Comparison of ENCODE assay signal across 8 cellular contexts in genomic region chr3:120349819-120350125, GRCh38. TPM values are rescaled to one million over a fixed set of nuclear protein-coding genes. Genes with fewer than 3 reads are reported as not detected.
DNase-seq lines count a peak whose midpoint lies in the region; ATAC-seq, FAIRE-seq and TF ChIP-seq lines count a peak whose summit lies in the region.

No MANE protein-coding gene starts in this region.

- no peak overlapping the region for H2AK5ac ChIP-seq in mesenchymal stem cell (ENCODE audit: low read length, severe bottlenecking)

- CTCF ChIA-PET in CD8-positive, alpha-beta T cell (lab: Charles Lee) = interaction anchor here (0.8 to 1.9 kb wide), 4 partner anchors 13 to 458 kb away, joined by 3 to 7 read pairs (median 3); no protein-coding TSS in a partner anchor

- H3K9ac ChIP-seq in HUES64 (ENCODE audit: low read depth, low read length) (peak overlapping the region; percentile 77), mesenchymal stem cell (ENCODE audit: low read length) (peak overlapping the region; percentile 97)

- peaks cover 28% of the 10 kb centered on the region for H3K36me3 Mint-ChIP-seq in CD8-positive, alpha-beta T cell

- intact Hi-C loops in CD8-positive, alpha-beta T cell (cut with DNase I, micrococcal nuclease) = loop anchor here (1.0 to 10.0 kb wide), 18 partner anchors 67 to 1485 kb away; partner anchors contain the start of genes COX17 (in 2 of the 2), GSK3B (in 2 of the 2), GTF2E1 (in 2 of the 2) and NDUFB4 (in 2 of the 2)

- no peak overlapping the region for H2BK15ac ChIP-seq in mesenchymal stem cell (ENCODE audit: low read depth, poor library complexity, severe bottlenecking)

- ATAC-seq in CD8-positive, alpha-beta T cell = no peak

- H3K4ac ChIP-seq in mesenchymal stem cell (ENCODE audit: low read depth in 1 of 2, low read length in 2 of 2) = peak overlapping the region in 1 of 2 experiments; percentile 41

- no peak for FAIRE-seq in bronchial epithelial cell (lab: Jason Lieb, UNC)

- whole genome bisulfite sequencing in HUES64 = 22% methylated on average over 7 of the region's 8 CpGs
- 4% methylated on average over 7 of the region's 8 CpGs for WGBS in mesenchymal stem cell
- 4% methylated on average over 8 of the region's 8 CpGs for WGBS in urinary bladder

- H3K4me3 Mint-ChIP-seq in CD8-positive, alpha-beta T cell = peak overlapping the region; percentile 89

- H2BK5ac ChIP-seq in mesenchymal stem cell (ENCODE audit: low read depth, low read length, poor library complexity, severe bottlenecking) = peak overlapping the region; percentile 3

- H3K36me3 ChIP-seq in CD8-positive, alpha-beta T cell (ENCODE audit: insufficient read depth, low read length) = no peaks in the 10 kb centered on the region
- no peaks in the 10 kb centered on the region for H3K36me3 ChIP-seq in HUES64 (ENCODE audit: insufficient read depth, low read length)
- no peaks in the 10 kb centered on the region for H3K36me3 ChIP-seq in bronchial epithelial cell (ENCODE audit: control insufficient read depth, insufficient read depth, low read length)
- peaks cover 0 to 11% of the 10 kb centered on the region in 2 experiments for H3K36me3 ChIP-seq in mesenchymal stem cell (ENCODE audit: control insufficient read depth in 1 of 2, insufficient read depth in 2 of 2, low read depth in 1 of 2, low read length in 2 of 2)
- H3K36me3 ChIP-seq in urinary bladder (ENCODE audit: insufficient read depth) = no peaks in the 10 kb centered on the region

- H3K27ac Mint-ChIP-seq in CD8-positive, alpha-beta T cell = peak overlapping the region; percentile 94

- H3K27ac ChIP-seq in CD8-positive, alpha-beta T cell (ENCODE audit: low read depth, low read length) = peak overlapping the region; percentile 71
- H3K27ac ChIP-seq in HUES64 (ENCODE audit: low read depth, low read length) (peak overlapping the region; percentile 68; the same call in 1 of the 2 replicates), mesenchymal stem cell (ENCODE audit: low read length, poor library complexity, severe bottlenecking) (peak overlapping the region; percentile 78), urinary bladder (ENCODE audit: low read depth) (peak overlapping the region; percentile 93)

- no peak overlapping the region for H2BK12ac ChIP-seq in mesenchymal stem cell (ENCODE audit: low read length in 2 of 2)

- H3K4me1 ChIP-seq in CD8-positive, alpha-beta T cell (ENCODE audit: insufficient read depth, low read length) = peaks cover 39% of the 10 kb centered on the region
- H3K4me1 ChIP-seq in HUES64 (ENCODE audit: insufficient read depth, low read length) = peaks cover 13% of the 10 kb centered on the region
- peaks cover 5% of the 10 kb centered on the region for H3K4me1 ChIP-seq in mesenchymal stem cell (ENCODE audit: control insufficient read depth, insufficient read depth, low read depth, low read length)
- no peaks in the 10 kb centered on the region for H3K4me1 ChIP-seq in urinary bladder (ENCODE audit: insufficient read depth)

- no peak for DNase-seq in CD8-positive, alpha-beta T cell
- DNase-seq in bronchial epithelial cell (ENCODE audit: low read depth) = peak; percentile 29
- DNase-seq in mesenchymal stem cell = no peak
- no peak for DNase-seq in NCI-H1930 (lab: John Stamatoyannopoulos, UW)
- no peak for DNase-seq in NCI-H2196 (lab: John Stamatoyannopoulos, UW; ENCODE audit: unreplicated experiment)
- DNase-seq in stimulated activated CD4-positive, alpha-beta T cell treated with anti-CD3 and anti-CD28 coated beads, Interleukin-4, amount 100 ng/mL, for 1 hour = no peak

- no peaks in the 10 kb centered on the region for H3K9me3 ChIP-seq in CD8-positive, alpha-beta T cell (ENCODE audit: low read length)
- H3K9me3 ChIP-seq in HUES64 (ENCODE audit: insufficient read depth, low read depth, low read length) = no peaks in the 10 kb centered on the region
- H3K9me3 ChIP-seq in mesenchymal stem cell (ENCODE audit: control insufficient read depth, low read length) = no peaks in the 10 kb centered on the region

- H3K4me2 ChIP-seq in mesenchymal stem cell (ENCODE audit: low read length, poor library complexity, severe bottlenecking) = peak overlapping the region; percentile 77

- no peak for TF ChIP-seq CTCF in CD8-positive, alpha-beta T cell (IDR thresholded peaks at IDR 0.05)
- no peak for TF ChIP-seq CTCF in bronchial epithelial cell (IDR thresholded peaks at IDR 0.05; ENCODE audit: insufficient read depth, low read length, severe bottlenecking)

- no peaks in the 10 kb centered on the region for H3K27me3 ChIP-seq in CD8-positive, alpha-beta T cell (ENCODE audit: insufficient read depth, low read length)
- H3K27me3 ChIP-seq in HUES64 (ENCODE audit: insufficient read depth, low read length) (peaks cover 21% of the 10 kb centered on the region), bronchial epithelial cell (ENCODE audit: control insufficient read depth, insufficient read depth, low read length) (no peaks in the 10 kb centered on the region), mesenchymal stem cell (ENCODE audit: control insufficient read depth in 1 of 2, insufficient read depth in 1 of 2, low read length in 2 of 2) (no peaks in the 10 kb centered on the region)

- peaks cover 41% of the 10 kb centered on the region for H3K4me1 Mint-ChIP-seq in CD8-positive, alpha-beta T cell (ENCODE audit: low read depth)

- H2BK120ac ChIP-seq in mesenchymal stem cell (ENCODE audit: low read depth, low read length) = no peak overlapping the region

- peak overlapping the region; percentile 71 for H3K4me3 ChIP-seq in CD8-positive, alpha-beta T cell (ENCODE audit: low read depth, low read length)
- peak overlapping the region; percentile 74 for H3K4me3 ChIP-seq in HUES64 (ENCODE audit: low read length)
- H3K4me3 ChIP-seq in bronchial epithelial cell (ENCODE audit: low read depth, low read length) = peak overlapping the region; percentile 65
- peak overlapping the region; percentile 87 to 97 for H3K4me3 ChIP-seq in mesenchymal stem cell (ENCODE audit: insufficient read depth in 1 of 2, low read depth in 1 of 2, low read length in 2 of 2)
- peak overlapping the region; percentile 85 for H3K4me3 ChIP-seq in urinary bladder (ENCODE audit: low read depth, low read length)

- POLR2A ChIA-PET in CD8-positive, alpha-beta T cell (lab: Charles Lee) = interaction anchor here (0.6 to 3.2 kb wide), 7 partner anchors 10 to 1116 kb away, joined by 3 to 29 read pairs (median 5); partner anchors contain the start of genes ARHGAP31 and GSK3B

- no peak overlapping the region for H4K8ac ChIP-seq in mesenchymal stem cell (ENCODE audit: low read length)

- peaks cover 6% of the 10 kb centered on the region for H3K27me3 Mint-ChIP-seq in CD8-positive, alpha-beta T cell (ENCODE audit: low read depth)

- H3K14ac ChIP-seq in mesenchymal stem cell (ENCODE audit: low read length in 2 of 2) = no peak overlapping the region

- H4K91ac ChIP-seq in mesenchymal stem cell (ENCODE audit: low read length) = no peak overlapping the region

- no peak overlapping the region for H3K23ac ChIP-seq in mesenchymal stem cell (ENCODE audit: low read length in 2 of 2)

- no peaks in the 10 kb centered on the region for H3K9me3 Mint-ChIP-seq in CD8-positive, alpha-beta T cell

- H3K18ac ChIP-seq in mesenchymal stem cell (ENCODE audit: low read depth in 1 of 2, low read length in 2 of 2) = peak overlapping the region in 1 of 2 experiments; percentile 86

- no peak overlapping the region for H2AFZ ChIP-seq in mesenchymal stem cell (ENCODE audit: low read depth, low read length)

- H3K79me1 ChIP-seq in mesenchymal stem cell (replicated peaks; ENCODE audit: low read length, poor library complexity, severe bottlenecking) = peaks cover 6% of the 10 kb centered on the region

RNA-seq across cellular contexts. Expression of gene LRRC58, which starts 0.6 kb away (rescaled TPM):
- total RNA-seq in CD8-positive, alpha-beta T cell = 10 to 100 TPM; 16.1 to 17.0 TPM
- 11.7 TPM for polyA plus RNA-seq in HUES64 (2013, experiment 1 of 2)
- polyA plus RNA-seq in HUES64 (2013, experiment 2 of 2) = 14.5 TPM
- total RNA-seq in bronchial epithelial cell = 20.5 and 21.3 TPM in 2 replicates
- polyA plus RNA-seq in mesenchymal stem cell (2013, experiment 1 of 2) = 14.2 TPM
- polyA plus RNA-seq in mesenchymal stem cell (2013, experiment 2 of 2) = 14.6 TPM
- total RNA-seq in urinary bladder = 55.0 TPM
- polyA plus RNA-seq in urinary bladder = 13.5 TPM
